ENCODE assay signal across 11 cellular contexts in genomic region chr1:219155140-219155539, GRCh38.
"Had no signal": no experiment of that assay in that cellular context is flagged by ENCODE, and none has a peak within 500 bp of the region (broad histone marks: within the 10 kb centered on the region; RNA-seq: fewer than 3 reads in every experiment).

No MANE protein-coding gene starts in this region.

- DNase-seq: activated CD4-positive, CD25-positive, alpha-beta regulatory T cell; activated naive CD4-positive, alpha-beta T cell treated with anti-CD3 and anti-CD28 coated beads, Interleukin-2, amount 10 ng/mL, durations not matched to agents 7 days and 5 days; central memory CD4-positive, alpha-beta T cell; cortex of kidney; effector CD8-positive, alpha-beta T cell; immature natural killer cell; nephron progenitor cell; small intestine; stomach had no signal

- H3K36me3 ChIP-seq: stomach, thoracic aorta had no signal

- FAIRE-seq: small intestine, TTC549 had no signal

- H3K4me1 ChIP-seq: stomach had no signal

- H3K27ac ChIP-seq: stomach, thoracic aorta had no signal

- H3K9me3 ChIP-seq: stomach, thoracic aorta had no signal

- H3K4me3 ChIP-seq: stomach, thoracic aorta had no signal

- H3K27me3 ChIP-seq: stomach had no signal
